ENCODE assay signal across 2 cellular contexts in genomic region chr16:68528686-68529379, GRCh38.
A peak's percentile ranks its signal among the peaks of the same experiment; 100 is the strongest.
TF ChIP-seq lines count a peak whose summit lies in the region.

No MANE protein-coding gene starts in this region.

TF ChIP-seq in IMR-90, 13 proteins besides CTCF, POLR2A, EP300 and RAD21:
- TF ChIP-seq NFE2L2 (IDR thresholded peaks at IDR 0.05; ENCODE audit: low read depth, low read length) (no peak), BHLHE40 (IDR thresholded peaks at IDR 0.05; ENCODE audit: low read depth, low read length) (no peak), CHD1 (IDR thresholded peaks at IDR 0.05; ENCODE audit: low read depth, low read length) (no peak), MAFK (IDR thresholded peaks at IDR 0.05; ENCODE audit: low read depth, low read length) (no peak), RFX5 (IDR thresholded peaks at IDR 0.05; ENCODE audit: low read depth, low read length) (no peak), MAZ (IDR thresholded peaks at IDR 0.05; ENCODE audit: borderline replicate concordance, low read depth, low read length) (no peak), SMC3 (IDR thresholded peaks at IDR 0.05; ENCODE audit: low read depth, low read length) (peak; percentile 75), RCOR1 (IDR thresholded peaks at IDR 0.05; ENCODE audit: insufficient replicate concordance, low read length) (no peak), FOS (IDR thresholded peaks at IDR 0.05; ENCODE audit: low read depth, low read length) (no peak), CEBPB (IDR thresholded peaks at IDR 0.05; ENCODE audit: low read depth, low read length) (no peak), MXI1 (IDR thresholded peaks at IDR 0.05; ENCODE audit: borderline replicate concordance, low read depth, low read length) (0 out of 2 replicates have a peak, but pooled peaks have one; percentile 27)
- TF ChIP-seq, protein P1, sequence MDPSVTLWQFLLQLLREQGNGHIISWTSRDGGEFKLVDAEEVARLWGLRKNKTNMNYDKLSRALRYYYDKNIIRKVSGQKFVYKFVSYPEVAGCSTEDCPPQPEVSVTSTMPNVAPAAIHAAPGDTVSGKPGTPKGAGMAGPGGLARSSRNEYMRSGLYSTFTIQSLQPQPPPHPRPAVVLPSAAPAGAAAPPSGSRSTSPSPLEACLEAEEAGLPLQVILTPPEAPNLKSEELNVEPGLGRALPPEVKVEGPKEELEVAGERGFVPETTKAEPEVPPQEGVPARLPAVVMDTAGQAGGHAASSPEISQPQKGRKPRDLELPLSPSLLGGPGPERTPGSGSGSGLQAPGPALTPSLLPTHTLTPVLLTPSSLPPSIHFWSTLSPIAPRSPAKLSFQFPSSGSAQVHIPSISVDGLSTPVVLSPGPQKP (IDR thresholded peaks at IDR 0.05; ENCODE audit: borderline replicate concordance, low read depth, low read length) = no peak
- TF ChIP-seq, protein P2, sequence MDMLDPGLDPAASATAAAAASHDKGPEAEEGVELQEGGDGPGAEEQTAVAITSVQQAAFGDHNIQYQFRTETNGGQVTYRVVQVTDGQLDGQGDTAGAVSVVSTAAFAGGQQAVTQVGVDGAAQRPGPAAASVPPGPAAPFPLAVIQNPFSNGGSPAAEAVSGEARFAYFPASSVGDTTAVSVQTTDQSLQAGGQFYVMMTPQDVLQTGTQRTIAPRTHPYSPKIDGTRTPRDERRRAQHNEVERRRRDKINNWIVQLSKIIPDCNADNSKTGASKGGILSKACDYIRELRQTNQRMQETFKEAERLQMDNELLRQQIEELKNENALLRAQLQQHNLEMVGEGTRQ (IDR thresholded peaks at IDR 0.05; ENCODE audit: low read depth, low read length) = no peak

TF ChIP-seq in endothelial cell of umbilical vein, 7 proteins besides CTCF, POLR2A, EP300 and RAD21:
- TF ChIP-seq EZH2 (IDR thresholded peaks at IDR 0.05; ENCODE audit: borderline replicate concordance, low read depth, low read length, severe bottlenecking) = peak; percentile 41
- TF ChIP-seq FOS (IDR thresholded peaks at IDR 0.05; ENCODE audit: borderline replicate concordance, insufficient read depth, low read length) = no peak
